Comparison of ENCODE assay signal across 18 cellular contexts in the genomic region with DNA sequence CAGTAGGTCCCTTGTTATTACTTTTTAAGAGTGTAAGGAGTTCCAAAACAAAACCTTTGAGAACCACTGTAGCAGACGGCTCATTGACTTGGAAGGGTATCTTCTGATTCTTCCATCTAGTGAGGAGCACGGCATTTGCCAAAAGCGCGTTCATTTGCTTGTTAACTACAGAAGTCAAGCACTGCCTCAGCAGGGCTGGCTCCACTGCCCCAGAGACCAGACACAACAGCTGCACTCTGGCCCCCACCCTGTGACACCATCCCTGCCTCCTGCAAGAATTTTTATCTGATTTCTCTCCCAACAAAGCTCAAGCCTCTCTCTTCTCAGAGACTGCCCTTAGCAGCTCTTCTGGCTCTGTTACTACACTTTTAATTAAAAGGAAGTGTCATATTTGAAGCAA. TPM values are rescaled to one million over a fixed set of nuclear protein-coding genes. Genes with fewer than 3 reads are reported as not detected.
DNase-seq lines count a peak whose midpoint lies in the region; ATAC-seq, FAIRE-seq and TF ChIP-seq lines count a peak whose summit lies in the region.
"Had no signal": no experiment of that assay in that cellular context is flagged by ENCODE, and none has a peak within 500 bp of the region (broad histone marks: within the 10 kb centered on the region; RNA-seq: fewer than 3 reads in every experiment).

No MANE protein-coding gene starts in this region.

- H2BK5ac ChIP-seq in mesenchymal stem cell (ENCODE audit: low read depth, low read length, poor library complexity, severe bottlenecking), result no peak overlapping the region

- 46% methylated on average over 4 of the region's 4 CpGs for WGBS in HepG2 (ENCODE audit: low lambda C conversion rate)
- 82% methylated on average over 4 of the region's 4 CpGs for WGBS in right lobe of liver (ENCODE audit: insufficient coverage, low coverage, low lambda C conversion rate, missing lambda C conversion rate)
- 16% methylated on average over 4 of the region's 4 CpGs for WGBS in K562 (ENCODE audit: insufficient coverage, low coverage, missing lambda C conversion rate)
- 97% methylated on average over 4 of the region's 4 CpGs for whole genome bisulfite sequencing in mesenchymal stem cell
- 77 to 85% (median 82%) methylated on average over 4 of the region's 4 CpGs for WGBS in spleen, 5 donors

- 0 out of 2 replicates have a peak overlapping the region, but pooled peaks have one; percentile 24 for H3K4me2 ChIP-seq in HepG2 (ENCODE audit: low read depth, low read length)
- H3K4me2 ChIP-seq in K562 (ENCODE audit: insufficient read depth, low read length), result no peak overlapping the region; the same call in 1 of the 2 replicates
- no peak overlapping the region for H3K4me2 ChIP-seq in mesenchymal stem cell (ENCODE audit: low read length, poor library complexity, severe bottlenecking)

- no peak overlapping the region for H2BK120ac ChIP-seq in mesenchymal stem cell (ENCODE audit: low read depth, low read length)

- no peaks in the 10 kb centered on the region for H3K79me2 ChIP-seq in HepG2 (ENCODE audit: insufficient read depth, low read length)
- no peaks in the 10 kb centered on the region for H3K79me2 ChIP-seq in K562 (ENCODE audit: control insufficient read depth, insufficient read depth, low read length)

- ATAC-seq in HepG2, result peak; percentile 31; the same call in 2 of the 3 replicates
- no peak for ATAC-seq in right lobe of liver
- peak; percentile 68 for ATAC-seq in K562
- no peak for ATAC-seq in GM18520 (IDR thresholded peaks at IDR 0.05; ENCODE audit: unreplicated experiment)
- no peak for ATAC-seq in HG03442 (IDR thresholded peaks at IDR 0.05; ENCODE audit: unreplicated experiment)

- no peak overlapping the region for H3K18ac ChIP-seq in mesenchymal stem cell (ENCODE audit: low read depth in 1 of 2, low read length in 2 of 2)

- BruUV-seq in HepG2 (replicated peaks; lab: Mats Ljungman, UMichigan) (no TSS peak), K562 (replicated peaks; lab: Mats Ljungman, UMichigan) (no TSS peak)

- no peak overlapping the region for H4K91ac ChIP-seq in mesenchymal stem cell (ENCODE audit: low read length)

- no peak overlapping the region for H3K27ac ChIP-seq in HepG2 (ENCODE audit: extremely low read length, insufficient read depth, low read length)
- H3K27ac ChIP-seq in right lobe of liver, result no peak overlapping the region
- no peak overlapping the region for H3K27ac ChIP-seq in K562 (ENCODE audit: extremely low read depth, low read depth, low read length)
- H3K27ac ChIP-seq in mesenchymal stem cell (ENCODE audit: low read length, poor library complexity, severe bottlenecking), result no peak overlapping the region
- H3K27ac ChIP-seq in spleen, result no peak overlapping the region
- H3K27ac ChIP-seq: HL-60 had no signal

- in situ Hi-C loops in HepG2 (cut with HindIII; ENCODE audit: extremely low pct_ligation_motif_present, low pct_unique_long_range_greater_than_20kb) (loop anchor here (10.0 kb wide), 2 partner anchors 218 to 738 kb away; a partner anchor contains a TSS), K562 (cut with MboI) (loop anchor here (10.0 kb wide), 1 partner anchor 208 kb away; no protein-coding TSS in a partner anchor)

- H3K9me3 ChIP-seq in HepG2 (ENCODE audit: low read length) (no peaks in the 10 kb centered on the region), right lobe of liver (no peaks in the 10 kb centered on the region), K562 (replicated peaks; ENCODE audit: control insufficient read depth, insufficient read depth, low read depth, low read length) (no peaks in the 10 kb centered on the region), mesenchymal stem cell (ENCODE audit: control insufficient read depth, low read length) (no peaks in the 10 kb centered on the region), spleen (no peaks in the 10 kb centered on the region)

- peaks cover 31% of the 10 kb centered on the region for H3K4me1 ChIP-seq in HepG2 (ENCODE audit: insufficient read depth, low read length)
- H3K4me1 ChIP-seq in right lobe of liver, result no peaks in the 10 kb centered on the region
- H3K4me1 ChIP-seq in K562 (replicated peaks in 1 of 2; ENCODE audit: control insufficient read depth in 2 of 2, insufficient read depth in 2 of 2, low read length in 2 of 2), result no peaks in the 10 kb centered on the region
- H3K4me1 ChIP-seq in mesenchymal stem cell (ENCODE audit: control insufficient read depth, insufficient read depth, low read depth, low read length), result no peaks in the 10 kb centered on the region
- H3K4me1 ChIP-seq in spleen, result no peaks in the 10 kb centered on the region

- no peak overlapping the region for H2BK12ac ChIP-seq in mesenchymal stem cell (ENCODE audit: low read length in 2 of 2)

- H2AK5ac ChIP-seq in mesenchymal stem cell (ENCODE audit: low read length, severe bottlenecking), result no peak overlapping the region

- no peaks in the 10 kb centered on the region for H3K79me1 ChIP-seq in mesenchymal stem cell (replicated peaks; ENCODE audit: low read length, poor library complexity, severe bottlenecking)

- TF ChIP-seq EP300 in HepG2 (IDR thresholded peaks at IDR 0.05; ENCODE audit: low read depth in 2 of 2, low read length in 2 of 2) (no peak), HepG2 (CRISPR knock-in tag; IDR thresholded peaks at IDR 0.05; ENCODE audit: borderline replicate concordance) (no peak), K562 (IDR thresholded peaks at IDR 0.05; ENCODE audit: low read length) (no peak)

- H3K9ac ChIP-seq in HepG2 (ENCODE audit: insufficient read depth, low read depth, low read length) (no peak overlapping the region), K562 (ENCODE audit: insufficient read depth in 1 of 2, low read depth in 2 of 2, low read length in 2 of 2) (no peak overlapping the region), mesenchymal stem cell (ENCODE audit: low read length) (peak overlapping the region; percentile 18)

- H3K27me3 ChIP-seq in HepG2 (ENCODE audit: control insufficient read depth in 1 of 2, insufficient read depth in 2 of 2, low read length in 2 of 2) (no peaks in the 10 kb centered on the region), right lobe of liver (no peaks in the 10 kb centered on the region), K562 (ENCODE audit: control insufficient read depth in 2 of 2, insufficient read depth in 2 of 2, low read length in 2 of 2) (no peaks in the 10 kb centered on the region), mesenchymal stem cell (ENCODE audit: control insufficient read depth in 1 of 2, insufficient read depth in 1 of 2, low read length in 2 of 2) (peaks cover 2 to 9% of the 10 kb centered on the region in 2 experiments), spleen (replicated peaks in 1 of 7) (no peaks in the 10 kb centered on the region)

- H3K4ac ChIP-seq in mesenchymal stem cell (ENCODE audit: low read depth in 1 of 2, low read length in 2 of 2), result no peak overlapping the region

- H3K4me3 ChIP-seq in HepG2 (replicated peaks in 1 of 3; ENCODE audit: insufficient read depth in 1 of 3, low read depth in 2 of 3, low read length in 3 of 3) (no peak overlapping the region), right lobe of liver (no peak overlapping the region), K562 (no peak overlapping the region), mesenchymal stem cell (ENCODE audit: insufficient read depth in 1 of 2, low read depth in 1 of 2, low read length in 2 of 2) (no peak overlapping the region), spleen (no peak overlapping the region)

- no peak overlapping the region for H4K8ac ChIP-seq in mesenchymal stem cell (ENCODE audit: low read length)

- H4K20me1 ChIP-seq in HepG2 (ENCODE audit: insufficient read depth, low read length) (no peaks in the 10 kb centered on the region), K562 (replicated peaks; ENCODE audit: control insufficient read depth, insufficient read depth, low read length) (no peaks in the 10 kb centered on the region)

- no peaks in the 10 kb centered on the region for H3K9me1 ChIP-seq in K562 (ENCODE audit: control insufficient read depth, insufficient read depth, low read length)

- DNase-seq in HepG2 (ENCODE audit: low spot score) (no peak), right lobe of liver (no peak), K562 (ENCODE audit: extremely low read depth in 1 of 4, low spot score in 3 of 4) (peak in 1 of 4 experiments; percentile 21), mesenchymal stem cell (no peak), spleen (peak; percentile 38), NOMO-1 treated with DMSO at 0.1 percent for 48 hours (lab: John Stamatoyannopoulos, UW; ENCODE audit: unreplicated experiment) (no peak)
- DNase-seq: CD4-positive, CD25-positive, alpha-beta regulatory T cell; H9; NCI-H1048; NCI-H1436 treated with DMSO at 0.1 percent for 48 hours; NCI-H2029 treated with DMSO at 0.1 percent for 48 hours; NCI-H510A; NCI-H774; SIG-M5 had no signal

- no peak for TF ChIP-seq POLR2A in HepG2 (IDR thresholded peaks at IDR 0.05; ENCODE audit: insufficient read depth in 1 of 2, low read depth in 2 of 2, low read length in 2 of 2)
- TF ChIP-seq POLR2A in right lobe of liver (IDR thresholded peaks at IDR 0.05), result no peak
- TF ChIP-seq POLR2A in K562 (conservative IDR thresholded peaks at IDR 0.05), result no peak
- no peak for TF ChIP-seq POLR2A in spleen (IDR thresholded peaks at IDR 0.05)

- POLR2A ChIA-PET in HepG2 (lab: Yijun Ruan, JAX), result no interaction called here
- POLR2A ChIA-PET in K562 (lab: Yijun Ruan, JAX), result interaction anchor here (0.7 kb wide), 1 partner anchor 144 kb away, joined by 3 read pairs; no protein-coding TSS in a partner anchor

- no peak overlapping the region for H2BK15ac ChIP-seq in mesenchymal stem cell (ENCODE audit: low read depth, poor library complexity, severe bottlenecking)

- FAIRE-seq in HepG2 (lab: Jason Lieb, UNC), result no peak
- no peak for FAIRE-seq in K562 (lab: Jason Lieb, UNC)
- FAIRE-seq: GM19239 had no signal

- CTCF ChIA-PET in HepG2 (lab: Yijun Ruan, JAX; ENCODE audit: low intra/inter-chr PET ratio, low total read pairs), result no interaction called here
- CTCF ChIA-PET in K562 (lab: Yijun Ruan, JAX; ENCODE audit: low intra/inter-chr PET ratio), result interaction anchor here (0.7 to 1.0 kb wide), 2 partner anchors 211 to 431 kb away, joined by 3 to 4 read pairs; no protein-coding TSS in a partner anchor

- TF ChIP-seq RAD21 in HepG2 (CRISPR knock-in tag; IDR thresholded peaks at IDR 0.05), result no peak
- TF ChIP-seq RAD21 in K562 (CRISPR knock-in tag; conservative IDR thresholded peaks at IDR 0.05 in 1 of 2, IDR thresholded peaks at IDR 0.05 in 1 of 2), result no peak

- no peak overlapping the region for H3K23ac ChIP-seq in mesenchymal stem cell (ENCODE audit: low read length in 2 of 2)

- H2AFZ ChIP-seq in HepG2 (ENCODE audit: low read length) (peak overlapping the region; percentile 54), K562 (ENCODE audit: low read depth, low read length) (no peak overlapping the region), mesenchymal stem cell (ENCODE audit: low read depth, low read length) (no peak overlapping the region)

- no peaks in the 10 kb centered on the region for H3K36me3 ChIP-seq in HepG2 (replicated peaks in 1 of 2; ENCODE audit: control insufficient read depth in 1 of 2, insufficient read depth in 2 of 2, low read length in 2 of 2)
- no peaks in the 10 kb centered on the region for H3K36me3 ChIP-seq in right lobe of liver
- no peaks in the 10 kb centered on the region for H3K36me3 ChIP-seq in K562 (ENCODE audit: control insufficient read depth, insufficient read depth, low read length)
- H3K36me3 ChIP-seq in mesenchymal stem cell (ENCODE audit: control insufficient read depth in 1 of 2, insufficient read depth in 2 of 2, low read depth in 1 of 2, low read length in 2 of 2), result no peaks in the 10 kb centered on the region
- no peaks in the 10 kb centered on the region for H3K36me3 ChIP-seq in spleen

- intact Hi-C loops in HepG2 (cut with micrococcal nuclease; ENCODE audit: unreplicated experiment) (loop anchor here (5.0 to 10.0 kb wide), 3 partner anchors 58 to 741 kb away; no protein-coding TSS in a partner anchor), right lobe of liver (cut with DNase I) (loop anchor here in 1 of 2 donors (10.0 kb wide), 1 partner anchor 208 kb away; no protein-coding TSS in a partner anchor), K562 (cut with micrococcal nuclease) (no loop called here), spleen (cut with DNase I; ENCODE audit: low total_unique reads) (loop anchor here (5.0 to 10.0 kb wide), 3 partner anchors 208 to 728 kb away; a partner anchor contains a TSS)

- no peak overlapping the region for H3K14ac ChIP-seq in mesenchymal stem cell (ENCODE audit: low read length in 2 of 2)

- TF ChIP-seq CTCF in HepG2 (CRISPR knock-in tag; IDR thresholded peaks at IDR 0.05), result no peak
- TF ChIP-seq CTCF in right lobe of liver (IDR thresholded peaks at IDR 0.05), result no peak
- no peak for TF ChIP-seq CTCF in K562 (IDR thresholded peaks at IDR 0.05 in 2 of 3, conservative IDR thresholded peaks at IDR 0.05 in 1 of 3; ENCODE audit: insufficient read depth in 2 of 3, low read depth in 1 of 3, low read length in 3 of 3)
- TF ChIP-seq CTCF in spleen (IDR thresholded peaks at IDR 0.05 in 8 of 11, conservative IDR thresholded peaks at IDR 0.05 in 3 of 11), result no peak

RNA-seq across cellular contexts. Expression of a gene that starts 20.7 kb away (rescaled TPM):
- 24.8 and 41.5 TPM in 2 replicates for total RNA-seq in HepG2 (2016; rRNA removed; fragmentation: Illumina TruSeq; extraction: Trizol)
- total RNA-seq in HepG2 (2016; cell fraction: cytosol; rRNA removed; fragmentation: Illumina TruSeq; extraction: Trizol; ENCODE audit: low read depth), result 8.7 TPM in 2 replicates
- total RNA-seq in HepG2 (2016; cell fraction: insoluble cytoplasmic fraction; rRNA removed; fragmentation: Illumina TruSeq; extraction: Trizol), result 24.4 and 40.6 TPM in 2 replicates
- 17.5 and 20.5 TPM in 2 replicates for total RNA-seq in HepG2 (2016; cell fraction: membrane; rRNA removed; fragmentation: Illumina TruSeq; extraction: Trizol)
- total RNA-seq in HepG2 (2016; cell fraction: nucleus; rRNA removed; fragmentation: Illumina TruSeq; extraction: Trizol), result 36.7 and 39.7 TPM in 2 replicates
- polyA plus RNA-seq in HepG2 (2011; rRNA removed), result 7.0 and 8.4 TPM in 2 replicates
- 3.0 and 4.8 TPM in 2 replicates for polyA plus RNA-seq in HepG2 (2011; cell fraction: cytosol; rRNA removed)
- polyA plus RNA-seq in HepG2 (2011; cell fraction: nucleus; rRNA removed), result 7.7 and 8.5 TPM in 2 replicates
- 7.8 and 8.5 TPM in 2 replicates for polyA plus RNA-seq in HepG2 (2012)
- 1.9 and 2.1 TPM in 2 replicates for polyA plus RNA-seq in HepG2 (2016; cell fraction: cytosol; fragmentation: Illumina TruSeq; extraction: Trizol; ENCODE audit: low read depth)
- 17.3 and 18.6 TPM in 2 replicates for polyA plus RNA-seq in HepG2 (2016; cell fraction: insoluble cytoplasmic fraction; fragmentation: Illumina TruSeq; extraction: Trizol; ENCODE audit: low read depth)
- polyA plus RNA-seq in HepG2 (2016; cell fraction: membrane; fragmentation: Illumina TruSeq; extraction: Trizol; ENCODE audit: low read depth), result 4.7 and 5.9 TPM in 2 replicates
- 21.7 and 22.1 TPM in 2 replicates for polyA plus RNA-seq in HepG2 (2016; cell fraction: nucleus; fragmentation: Illumina TruSeq; extraction: Trizol; ENCODE audit: insufficient read depth, low read depth)
- 9.7 and 16.9 TPM in 2 replicates for polyA minus RNA-seq in HepG2 (2011; rRNA and poly(A)+ RNA removed; ENCODE audit: low replicate concordance)
- polyA minus RNA-seq in HepG2 (2011; cell fraction: cytosol; rRNA and poly(A)+ RNA removed), result 14.7 and 15.0 TPM in 2 replicates
- 33.3 and 38.0 TPM in 2 replicates for polyA minus RNA-seq in HepG2 (2011; cell fraction: nucleus; rRNA and poly(A)+ RNA removed)
- total RNA-seq in right lobe of liver, result 1 to 10 TPM; 4.4 to 9.9 (median 7.2) TPM
- total RNA-seq in K562 (2011; cell fraction: chromatin; rRNA removed; ENCODE audit: low replicate concordance), result 14.1 and 43.5 TPM in 2 replicates
- total RNA-seq in K562 (2011; cell fraction: nucleolus; rRNA removed), result 8.3 and 12.1 TPM in 2 replicates
- 22.2 and 27.9 TPM in 2 replicates for total RNA-seq in K562 (2011; cell fraction: nucleoplasm; rRNA removed)
- total RNA-seq in K562 (2014; rRNA removed), result 16.5 and 17.1 TPM in 2 replicates
- total RNA-seq in K562 (2014; rRNA removed; fragmentation: Illumina TruSeq; extraction: Trizol), result 25.1 and 26.0 TPM in 2 replicates
- 19.3 and 21.4 TPM in 2 replicates for total RNA-seq in K562 (2015; rRNA removed; fragmentation: Illumina TruSeq; extraction: Trizol)
- 19.7 and 20.5 TPM in 2 replicates for total RNA-seq in K562 (2021)
- 12.9 and 19.1 TPM in 2 replicates for polyA plus RNA-seq in K562 (2011; rRNA removed)
- polyA plus RNA-seq in K562 (2011; cell fraction: cytosol; rRNA removed), result 4.1 and 7.7 TPM in 2 replicates
- polyA plus RNA-seq in K562 (2011; cell fraction: nucleus; rRNA removed), result 14.4 and 18.7 TPM in 2 replicates
- polyA plus RNA-seq in K562 (2012), result 6.3 and 7.6 TPM in 2 replicates
- 14.2 and 17.5 TPM in 2 replicates for polyA plus RNA-seq in K562 (2014; fragmentation: Illumina TruSeq; extraction: Trizol)
- polyA plus RNA-seq in K562 (2014; fragmentation: Nextera tagmentation; extraction: Ambion mirVana), result 1 to 10 TPM; 5.5 to 6.3 TPM
- 11.3 and 11.8 TPM in 2 replicates for polyA plus RNA-seq in K562 (2014; rRNA removed)
- 42.9 and 45.2 TPM in 2 replicates for polyA minus RNA-seq in K562 (2011; rRNA and poly(A)+ RNA removed)
- polyA minus RNA-seq in K562 (2011; cell fraction: cytosol; rRNA and poly(A)+ RNA removed), result 13.0 and 21.7 TPM in 2 replicates
- 14.9 and 24.8 TPM in 2 replicates for polyA minus RNA-seq in K562 (2011; cell fraction: nucleus; rRNA and poly(A)+ RNA removed)
- polyA plus RNA-seq in mesenchymal stem cell (2013, experiment 1 of 2), result 6.0 TPM
- 6.0 TPM for polyA plus RNA-seq in mesenchymal stem cell (2013, experiment 2 of 2)
- 10 to 100 TPM; 14.2 to 23.1 (median 18.6) TPM for total RNA-seq in spleen
- polyA plus RNA-seq in spleen, result 1 to 10 TPM; 3.1 to 3.8 (median 3.4) TPM

Comparison
In these comparisons a context has a peak if more than half of its experiments do, and no peak if none do; other contexts are left out.
1. ATAC-seq: peak in HepG2 (single experiment) and K562 (single experiment); none in right lobe of liver (0 of 4), GM18520 (single experiment) and HG03442 (single experiment).